In genomic region chr9:124040935-124041816, GRCh38 we compare ENCODE assay signal across 1 cellular context.
TF ChIP-seq lines count a peak whose summit lies in the region.

No MANE protein-coding gene starts in this region.

TF ChIP-seq in GM23338, 12 proteins besides CTCF, POLR2A, EP300 and RAD21:
- no peak for TF ChIP-seq ZNF462 (CRISPR knock-in tag; IDR thresholded peaks at IDR 0.05)
- no peak for TF ChIP-seq POLR2AphosphoS5 (IDR thresholded peaks at IDR 0.05; ENCODE audit: low read depth)
- no peak for TF ChIP-seq ZNF331 (CRISPR knock-in tag; IDR thresholded peaks at IDR 0.05; ENCODE audit: low read depth)
- TF ChIP-seq EZH2 (IDR thresholded peaks at IDR 0.05; ENCODE audit: low read depth, unreplicated experiment): no peak
- no peak for TF ChIP-seq JUNB (IDR thresholded peaks at IDR 0.05; ENCODE audit: unreplicated experiment)
- no peak for TF ChIP-seq STAT1 (IDR thresholded peaks at IDR 0.05; ENCODE audit: unreplicated experiment)
- TF ChIP-seq EZH2phosphoT487 (IDR thresholded peaks at IDR 0.05; ENCODE audit: unreplicated experiment): no peak
- TF ChIP-seq ETS1 (IDR thresholded peaks at IDR 0.05): no peak
- no peak for TF ChIP-seq ZNF114 (CRISPR knock-in tag; IDR thresholded peaks at IDR 0.05)
- TF ChIP-seq NANOG (IDR thresholded peaks at IDR 0.05; ENCODE audit: borderline replicate concordance): no peak
- no peak for TF ChIP-seq REST (IDR thresholded peaks at IDR 0.05; ENCODE audit: unreplicated experiment)
- no peak for TF ChIP-seq CREB1 (CRISPR knock-in tag; IDR thresholded peaks at IDR 0.05; ENCODE audit: low read depth)
